32 cellular contexts compared by ENCODE assay signal in genomic region chr2:56113571-56113970, GRCh38.
"Had no signal": no experiment of that assay in that cellular context is flagged by ENCODE, and none has a peak within 500 bp of the region (broad histone marks: within the 10 kb centered on the region; RNA-seq: fewer than 3 reads in every experiment).

No MANE protein-coding gene starts in this region.

- H3K27ac Mint-ChIP-seq: activated naive CD8-positive, alpha-beta T cell; effector memory CD8-positive, alpha-beta T cell; natural killer cell treated with Interleukin-12 subunit alpha and Interleukin-12 subunit beta and Interleukin-15 and Interleukin-18, amount 100 ng/mL, for 72 hours; stimulated activated naive B cell treated with anti-CD40 and anti-IgM and Interleukin-4, amounts not matched to agents 10 μg/mL and 1 μg/mL and 100 μg/mL, for 72 hours; T-helper 17 cell had no signal

- H3K9me3 ChIP-seq: body of pancreas, colonic mucosa, heart right ventricle, left lung, lower lobe of right lung, mucosa of descending colon, pancreas, stomach, tibial artery had no signal

- H3K27me3 ChIP-seq: body of pancreas, colonic mucosa, dorsolateral prefrontal cortex, foreskin keratinocyte, heart right ventricle, left lung, pancreas, stomach, tibial artery had no signal

- H3K4me1 ChIP-seq: body of pancreas, colonic mucosa, foreskin keratinocyte, heart right ventricle, left lung, lower lobe of right lung, stomach, tibial artery had no signal

- H3K4me3 Mint-ChIP-seq: activated naive CD8-positive, alpha-beta T cell; effector memory CD8-positive, alpha-beta T cell; natural killer cell treated with Interleukin-12 subunit alpha and Interleukin-12 subunit beta and Interleukin-15 and Interleukin-18, amount 100 ng/mL, for 72 hours; stimulated activated naive B cell treated with anti-CD40 and anti-IgM and Interleukin-4, amounts not matched to agents 10 μg/mL and 1 μg/mL and 100 μg/mL, for 72 hours; T-helper 17 cell had no signal

- H3K36me3 ChIP-seq: colonic mucosa, heart right ventricle, left lung, lower lobe of right lung, pancreas, stomach, tibial artery, WERI-Rb-1 had no signal

- H3K27ac ChIP-seq: body of pancreas, colonic mucosa, dorsolateral prefrontal cortex, foreskin keratinocyte, heart right ventricle, left lung, lower lobe of right lung, pancreas, stomach, tibial artery, WERI-Rb-1 had no signal

- H3K4me1 Mint-ChIP-seq: stimulated activated naive B cell treated with anti-CD40 and anti-IgM and Interleukin-4, amounts not matched to agents 10 μg/mL and 1 μg/mL and 100 μg/mL, for 72 hours; T-helper 17 cell had no signal

- DNase-seq: activated CD4-positive, alpha-beta T cell treated with anti-CD3 and anti-CD28 coated beads for 48 hours; activated CD4-positive, alpha-beta T cell treated with anti-CD3 and anti-CD28 coated beads, Interleukin-2, amount 50 U/mL, for 48 hours; activated CD8-positive, alpha-beta memory T cell treated with anti-CD3 and anti-CD28 coated beads for 24 hours; activated effector memory CD4-positive, alpha-beta T cell treated with Interleukin-2 at 50 U/mL for 16 hours; activated naive CD4-positive, alpha-beta T cell treated with Interleukin-2 at 50 U/mL for 16 hours; aorta; body of pancreas; cerebellar nuclear complex; colonic mucosa; dorsolateral prefrontal cortex; effector memory CD8-positive, alpha-beta T cell; foreskin keratinocyte; heart right ventricle; kidney glomerular epithelial cell; left lung; lower lobe of right lung; mesendoderm; mucosa of descending colon; pancreas; right cardiac atrium; stimulated activated CD4-positive, alpha-beta T cell treated with anti-CD3 and anti-CD28 coated beads, Interleukin-15, amount 100 ng/mL, for 24 hours; stimulated activated CD4-positive, alpha-beta T cell treated with anti-CD3 and anti-CD28 coated beads, Interleukin-2, amount 100 ng/mL, for 24 hours; stimulated activated naive B cell treated with anti-CD40 and anti-IgM and Interleukin-4, amounts not matched to agents 10 μg/mL and 1 μg/mL and 100 μg/mL, for 72 hours; stomach; T-helper 17 cell; T1000; tibial artery; WERI-Rb-1 had no signal

- H3K36me3 Mint-ChIP-seq: activated naive CD8-positive, alpha-beta T cell; natural killer cell treated with Interleukin-12 subunit alpha and Interleukin-12 subunit beta and Interleukin-15 and Interleukin-18, amount 100 ng/mL, for 72 hours; stimulated activated naive B cell treated with anti-CD40 and anti-IgM and Interleukin-4, amounts not matched to agents 10 μg/mL and 1 μg/mL and 100 μg/mL, for 72 hours had no signal

- H3K4me3 ChIP-seq: body of pancreas, colonic mucosa, dorsolateral prefrontal cortex, heart right ventricle, left lung, lower lobe of right lung, mucosa of descending colon, pancreas, stomach, tibial artery had no signal

- ATAC-seq: activated CD4-positive, CD25-positive, alpha-beta regulatory T cell treated with anti-CD3 and anti-CD28 coated beads, Interleukin-2, amount 50 U/mL, for 24 hours; body of pancreas; effector memory CD8-positive, alpha-beta T cell; esophagus mucosa; foreskin keratinocyte; heart right ventricle; left lung; lower lobe of right lung; mucosa of descending colon; natural killer cell treated with Interleukin-12 subunit alpha and Interleukin-12 subunit beta and Interleukin-15 and Interleukin-18, amount 100 ng/mL, for 72 hours; pancreas; right cardiac atrium; stimulated activated naive B cell treated with anti-CD40 and anti-IgM and Interleukin-4, amounts not matched to agents 10 μg/mL and 1 μg/mL and 100 μg/mL, for 72 hours; T-helper 17 cell had no signal

- H3K27me3 Mint-ChIP-seq: effector memory CD8-positive, alpha-beta T cell; natural killer cell treated with Interleukin-12 subunit alpha and Interleukin-12 subunit beta and Interleukin-15 and Interleukin-18, amount 100 ng/mL, for 72 hours; T-helper 17 cell had no signal

- H3K9me3 Mint-ChIP-seq: stimulated activated naive B cell treated with anti-CD40 and anti-IgM and Interleukin-4, amounts not matched to agents 10 μg/mL and 1 μg/mL and 100 μg/mL, for 72 hours had no signal
